Comparison of ENCODE assay signal across 26 cellular contexts in genomic region chr1:22591576-22591975, GRCh38. TPM values are rescaled to one million over a fixed set of nuclear protein-coding genes. Genes with fewer than 3 reads are reported as not detected.
"Had no signal": no experiment of that assay in that cellular context is flagged by ENCODE, and none has a peak within 500 bp of the region (broad histone marks: within the 10 kb centered on the region; RNA-seq: fewer than 3 reads in every experiment).

No MANE protein-coding gene starts in this region.

- H3K36me3 Mint-ChIP-seq: activated naive CD8-positive, alpha-beta T cell treated with anti-CD3 and anti-CD28 coated beads, Interleukin-2, amount 10 ng/mL, durations not matched to agents 7 days and 5 days had no signal

- H3K4me3 Mint-ChIP-seq: activated CD8-positive, alpha-beta T cell treated with anti-CD3 and anti-CD28 coated beads, Interleukin-2, amount 10 ng/mL, durations not matched to agents 7 days and 5 days; activated naive CD8-positive, alpha-beta T cell treated with anti-CD3 and anti-CD28 coated beads, Interleukin-2, amount 10 ng/mL, durations not matched to agents 7 days and 5 days; T-helper 1 cell treated with Interleukin-12 subunit alpha and Interleukin-12 subunit beta and Interleukin-4 antibody, amounts not matched to agents 30 μg/mL and 1 μg/mL, for 36 hours had no signal

- DNase-seq: activated CD4-positive, alpha-beta T cell treated with anti-CD3 and anti-CD28 coated beads for 4 hours; activated CD8-positive, alpha-beta memory T cell treated with anti-CD3 and anti-CD28 coated beads, Interleukin-2, amount 50 U/mL, for 48 hours; activated CD8-positive, alpha-beta T cell treated with anti-CD3 and anti-CD28 coated beads, Interleukin-2, amount 10 ng/mL, durations not matched to agents 7 days and 5 days; activated naive CD4-positive, alpha-beta T cell treated with anti-CD3 and anti-CD28 coated beads, Interleukin-2, amount 50 U/mL, for 16 hours; activated naive CD8-positive, alpha-beta T cell treated with anti-CD3 and anti-CD28 coated beads, Interleukin-2, amount 10 ng/mL, durations not matched to agents 7 days and 5 days; activated T-cell treated with anti-CD3 and anti-CD28 coated beads, Interleukin-2, amount 50 U/mL, for 1 hour; adrenal gland; anterior cingulate cortex; body of pancreas; central memory CD4-positive, alpha-beta T cell; MG63; MV-4-11; NCI-H1092 treated with DMSO at 0.1 percent for 48 hours; NCI-H1436; NCI-H1694 treated with DMSO at 0.1 percent for 48 hours; NCI-H2081; NCI-H446 treated with DMSO at 0.1 percent for 48 hours; NCI-H524 treated with DMSO at 0.1 percent for 48 hours; NCI-H748 treated with DMSO at 0.1 percent for 48 hours; NK-92 treated with Interleukin-12 subunit alpha and Interleukin-12 subunit beta, amount 100 ng/mL, for 24 hours; OCI-M1; RPMI8226 had no signal

- H3K27ac Mint-ChIP-seq: activated CD8-positive, alpha-beta T cell treated with anti-CD3 and anti-CD28 coated beads, Interleukin-2, amount 10 ng/mL, durations not matched to agents 7 days and 5 days; activated naive CD8-positive, alpha-beta T cell treated with anti-CD3 and anti-CD28 coated beads, Interleukin-2, amount 10 ng/mL, durations not matched to agents 7 days and 5 days; T-helper 1 cell treated with Interleukin-12 subunit alpha and Interleukin-12 subunit beta and Interleukin-4 antibody, amounts not matched to agents 30 μg/mL and 1 μg/mL, for 36 hours had no signal

- H3K9me3 Mint-ChIP-seq: activated naive CD8-positive, alpha-beta T cell treated with anti-CD3 and anti-CD28 coated beads, Interleukin-2, amount 10 ng/mL, durations not matched to agents 7 days and 5 days; T-helper 1 cell treated with Interleukin-12 subunit alpha and Interleukin-12 subunit beta and Interleukin-4 antibody, amounts not matched to agents 30 μg/mL and 1 μg/mL, for 36 hours had no signal

- H3K4me1 Mint-ChIP-seq: activated naive CD8-positive, alpha-beta T cell treated with anti-CD3 and anti-CD28 coated beads, Interleukin-2, amount 10 ng/mL, durations not matched to agents 7 days and 5 days had no signal

RNA-seq across cellular contexts. Expression of gene EPHA8, which starts 28.3 kb away (rescaled TPM):
- total RNA-seq: activated CD8-positive, alpha-beta T cell treated with anti-CD3 and anti-CD28 coated beads, Interleukin-2, amount 10 ng/mL, durations not matched to agents 7 days and 5 days; activated naive CD8-positive, alpha-beta T cell treated with anti-CD3 and anti-CD28 coated beads, Interleukin-2, amount 10 ng/mL, durations not matched to agents 7 days and 5 days; bronchial epithelial cell; chondrocyte; Right ventricle myocardium inferior had no signal

RNA-seq across cellular contexts. Expression of gene C1QA, which starts 44.9 kb away (rescaled TPM):
- total RNA-seq: activated CD8-positive, alpha-beta T cell treated with anti-CD3 and anti-CD28 coated beads, Interleukin-2, amount 10 ng/mL, durations not matched to agents 7 days and 5 days; bronchial epithelial cell; chondrocyte had no signal

RNA-seq across cellular contexts. Expression of gene C1QC, which starts 51.9 kb away (rescaled TPM):
- total RNA-seq: activated CD8-positive, alpha-beta T cell treated with anti-CD3 and anti-CD28 coated beads, Interleukin-2, amount 10 ng/mL, durations not matched to agents 7 days and 5 days; bronchial epithelial cell; chondrocyte had no signal
